In the genomic region with DNA sequence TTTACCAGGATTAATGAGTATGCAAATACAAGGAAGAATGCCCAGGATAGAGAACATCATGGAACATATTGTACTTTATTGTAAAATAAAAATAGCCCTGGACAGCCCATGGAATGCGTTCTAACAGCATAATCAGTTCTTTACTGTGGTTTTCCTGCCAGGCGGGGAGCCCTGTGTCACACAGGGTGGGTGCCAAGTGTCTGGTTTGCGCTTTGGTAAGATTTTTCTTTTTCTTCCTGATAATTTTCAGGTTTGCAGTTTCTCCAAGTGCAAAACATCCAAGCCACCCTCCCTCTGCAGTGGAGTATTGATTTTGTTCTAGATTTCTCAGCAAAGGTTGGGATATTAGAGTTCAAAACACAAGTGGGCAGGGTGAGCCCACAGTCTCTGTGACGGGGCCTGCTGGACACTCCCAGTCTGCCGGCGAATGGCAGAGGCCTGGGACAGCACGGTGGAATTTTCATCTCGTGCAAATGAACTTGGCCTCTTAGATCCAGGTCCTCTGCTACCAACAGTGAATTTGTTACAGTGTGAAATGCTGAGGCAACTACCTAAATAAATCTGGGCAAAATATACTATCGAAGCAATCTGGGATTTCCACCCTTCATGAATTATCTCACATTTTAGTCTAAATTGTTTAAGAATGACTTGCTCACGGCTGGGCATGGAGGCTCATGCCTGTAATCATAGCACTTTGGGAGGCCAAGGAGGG, we compare ENCODE assay signal across 18 cellular contexts. TPM values are rescaled to one million over a fixed set of nuclear protein-coding genes. Genes with fewer than 3 reads are reported as not detected.
A peak's percentile ranks its signal among the peaks of the same experiment; 100 is the strongest.
DNase-seq lines count a peak whose midpoint lies in the region; ATAC-seq and TF ChIP-seq lines count a peak whose summit lies in the region.
"Had no signal": no experiment of that assay in that cellular context is flagged by ENCODE, and none has a peak within 500 bp of the region (broad histone marks: within the 10 kb centered on the region; RNA-seq: fewer than 3 reads in every experiment).

No MANE protein-coding gene starts in this region.

- H3K9me3 Mint-ChIP-seq in naive thymus-derived CD8-positive, alpha-beta T cell, result no peaks in the 10 kb centered on the region
- H3K9me3 Mint-ChIP-seq: activated naive CD8-positive, alpha-beta T cell treated with anti-CD3 and anti-CD28 coated beads, Interleukin-2, amount 50 U/mL, for 24 hours had no signal

- H3K27me3 Mint-ChIP-seq in naive thymus-derived CD8-positive, alpha-beta T cell, result peaks cover 0 to 14% (median 0%) of the 10 kb centered on the region in 5 donors

- no peak overlapping the region for H3K27ac Mint-ChIP-seq in naive thymus-derived CD8-positive, alpha-beta T cell
- H3K27ac Mint-ChIP-seq: activated naive CD8-positive, alpha-beta T cell treated with anti-CD3 and anti-CD28 coated beads, Interleukin-2, amount 50 U/mL, for 24 hours had no signal

- peak; percentile 58 for ATAC-seq in left lung
- no peak for ATAC-seq in GM19023 (IDR thresholded peaks at IDR 0.05; ENCODE audit: unreplicated experiment)
- ATAC-seq in naive thymus-derived CD8-positive, alpha-beta T cell, result no peak
- ATAC-seq in gastrocnemius medialis, result no peak
- ATAC-seq: activated naive CD8-positive, alpha-beta T cell treated with anti-CD3 and anti-CD28 coated beads, Interleukin-2, amount 50 U/mL, for 24 hours; GM12878; HCT116; mucosa of descending colon had no signal

- TF ChIP-seq POLR2A in testis (IDR thresholded peaks at IDR 0.05) (no peak), gastrocnemius medialis (IDR thresholded peaks at IDR 0.05) (no peak)

- peaks cover 7 to 47% of the 10 kb centered on the region in 2 donors for H3K4me1 ChIP-seq in left lung
- H3K4me1 ChIP-seq in testis, result no peaks in the 10 kb centered on the region
- H3K4me1 ChIP-seq in gastrocnemius medialis, result no peaks in the 10 kb centered on the region
- H3K4me1 ChIP-seq: Caco-2 had no signal

- TF ChIP-seq CTCF in coronary artery (IDR thresholded peaks at IDR 0.05) (no peak), left lung (IDR thresholded peaks at IDR 0.05) (no peak), testis (IDR thresholded peaks at IDR 0.05) (no peak), gastrocnemius medialis (IDR thresholded peaks at IDR 0.05 in 4 of 5, conservative IDR thresholded peaks at IDR 0.05 in 1 of 5) (no peak)

- POLR2A ChIA-PET in naive thymus-derived CD8-positive, alpha-beta T cell (lab: Charles Lee), result no interaction called here

- H3K4me3 Mint-ChIP-seq in naive thymus-derived CD8-positive, alpha-beta T cell, result no peak overlapping the region
- H3K4me3 Mint-ChIP-seq: activated naive CD8-positive, alpha-beta T cell treated with anti-CD3 and anti-CD28 coated beads, Interleukin-2, amount 50 U/mL, for 24 hours had no signal

- 51 to 56% methylated on average over 10 of the region's 10 CpGs for WGBS in testis, 2 donors

- H3K27me3 ChIP-seq in left lung, result no peaks in the 10 kb centered on the region
- no peaks in the 10 kb centered on the region for H3K27me3 ChIP-seq in testis
- H3K27me3 ChIP-seq in gastrocnemius medialis, result no peaks in the 10 kb centered on the region
- H3K27me3 ChIP-seq: tibial nerve had no signal

- H3K36me3 Mint-ChIP-seq in naive thymus-derived CD8-positive, alpha-beta T cell, result no peaks in the 10 kb centered on the region

- peak overlapping the region; percentile 51 to 82 for H3K27ac ChIP-seq in coronary artery
- peak overlapping the region; percentile 48 to 57 for H3K27ac ChIP-seq in left lung
- peak overlapping the region; percentile 36 to 68 for H3K27ac ChIP-seq in testis
- H3K27ac ChIP-seq in gastrocnemius medialis, result no peak overlapping the region
- H3K27ac ChIP-seq: tibial nerve had no signal

- in situ Hi-C loops in gastrocnemius medialis (cut with MboI; ENCODE audit: low sequenced_read_pairs in 4 of 4), result no loop called here

- H3K9me3 ChIP-seq in left lung (no peaks in the 10 kb centered on the region), testis (no peaks in the 10 kb centered on the region), gastrocnemius medialis (no peaks in the 10 kb centered on the region)
- H3K9me3 ChIP-seq: Caco-2, mucosa of descending colon, tibial nerve had no signal

- DNase-seq in LHCN-M2 (ENCODE audit: low read depth) (peak; percentile 86), coronary artery (ENCODE audit: low spot score) (no peak), left lung (no peak), testis (peak; percentile 25), RKO (ENCODE audit: low spot score) (no peak), gastrocnemius medialis (no peak)
- no peak for DNase-seq in naive thymus-derived CD8-positive, alpha-beta T cell
- DNase-seq: activated naive CD8-positive, alpha-beta T cell treated with anti-CD3 and anti-CD28 coated beads, Interleukin-2, amount 50 U/mL, for 24 hours; Caco-2; effector CD4-positive, alpha-beta T cell; mucosa of descending colon; NCI-H1436; NCI-H526; SHP77 had no signal

- H3K4me3 ChIP-seq in coronary artery (peak overlapping the region; percentile 23), left lung (no peak overlapping the region), testis (no peak overlapping the region), gastrocnemius medialis (no peak overlapping the region)
- H3K4me3 ChIP-seq: GM12878, mucosa of descending colon, tibial nerve had no signal

- intact Hi-C loops in left lung (cut with DNase I) (no loop called here), testis (cut with DNase I; ENCODE audit: low total_unique reads) (no loop called here), gastrocnemius medialis (cut with DNase I; ENCODE audit: low total_unique reads) (no loop called here)

- H3K36me3 ChIP-seq in left lung (no peaks in the 10 kb centered on the region), testis (ENCODE audit: low read depth, missing control alignments) (no peaks in the 10 kb centered on the region), gastrocnemius medialis (no peaks in the 10 kb centered on the region)
- H3K36me3 ChIP-seq: tibial nerve had no signal

- peaks cover 9 to 19% (median 17%) of the 10 kb centered on the region in 4 donors for H3K4me1 Mint-ChIP-seq in naive thymus-derived CD8-positive, alpha-beta T cell

RNA-seq across cellular contexts. Expression of a gene that starts 15.6 kb away (rescaled TPM):
- total RNA-seq in LHCN-M2 (2014; rRNA removed) (19.2 and 19.8 TPM in 2 replicates), left lung (100 to 1,000 TPM in 1 of 2 donors, 10 to 100 TPM in 1; 87.3 to 103 TPM), testis (1 to 10 TPM; 4.9 to 6.4 TPM), gastrocnemius medialis (1 to 10 TPM in 1 of 4 donors, under 1 TPM in 3; 0.24 to 1.5 (median 0.37) TPM)
- 10.5 TPM for polyA plus RNA-seq in LHCN-M2 (2012)
- polyA plus RNA-seq in testis (ENCODE audit: insufficient read depth, low read depth, low replicate concordance), result 13.0 TPM
- not detected for total RNA-seq in naive thymus-derived CD8-positive, alpha-beta T cell
- polyA plus RNA-seq in naive thymus-derived CD8-positive, alpha-beta T cell, result not detected
- total RNA-seq: Caco-2 had no signal

Comparison
In these comparisons a context has a peak if more than half of its experiments do, and no peak if none do; other contexts are left out.
1. DNase-seq: peak in LHCN-M2 (single experiment) and testis (single experiment); none in coronary artery (single experiment), left lung (0 of 2), RKO (single experiment), naive thymus-derived CD8-positive, alpha-beta T cell (0 of 10) and gastrocnemius medialis (0 of 2).
2. H3K27ac ChIP-seq: peak in coronary artery (2 of 2), left lung (2 of 2) and testis (2 of 2); none in gastrocnemius medialis (0 of 4).